1 cellular context compared by ENCODE assay signal in genomic region chr17:74842146-74842598, GRCh38.
TF ChIP-seq lines count a peak whose summit lies in the region.

No MANE protein-coding gene starts in this region.

TF ChIP-seq in HepG2, 621 proteins besides CTCF, POLR2A, EP300 and RAD21 (continued from another document):
- TF ChIP-seq UBTF (CRISPR knock-in tag; IDR thresholded peaks at IDR 0.05) (no peak; the same call in 1 of the 2 replicates), ZNF746 (CRISPR knock-in tag; IDR thresholded peaks at IDR 0.05) (no peak), ETS1 (CRISPR knock-in tag; IDR thresholded peaks at IDR 0.05) (no peak), FOXA3 (CRISPR knock-in tag; IDR thresholded peaks at IDR 0.05) (no peak), TRAFD1 (CRISPR knock-in tag; IDR thresholded peaks at IDR 0.05; ENCODE audit: borderline replicate concordance) (no peak), SOX13 (IDR thresholded peaks at IDR 0.05) (no peak), SOX13 (CRISPR knock-in tag; conservative IDR thresholded peaks at IDR 0.05 in 1 of 2, IDR thresholded peaks at IDR 0.05 in 1 of 2) (0 out of 4 replicates have a peak, but pooled peaks of 1 of the 2 experiments have one; percentile 4), ZNF274 (CRISPR knock-in tag; IDR thresholded peaks at IDR 0.05) (no peak), PAX8 (CRISPR knock-in tag; IDR thresholded peaks at IDR 0.05; ENCODE audit: borderline replicate concordance) (no peak), NFYB (CRISPR knock-in tag; IDR thresholded peaks at IDR 0.05) (no peak), ZNF337 (CRISPR knock-in tag; IDR thresholded peaks at IDR 0.05; ENCODE audit: borderline replicate concordance, low read depth) (no peak), KIAA2018 (CRISPR knock-in tag; IDR thresholded peaks at IDR 0.05; ENCODE audit: borderline replicate concordance) (no peak), TFDP2 (CRISPR knock-in tag; IDR thresholded peaks at IDR 0.05) (0 out of 2 replicates have a peak, but pooled peaks have one; percentile 3), ZNF724P (CRISPR knock-in tag; IDR thresholded peaks at IDR 0.05; ENCODE audit: borderline replicate concordance) (no peak), AKAP8 (CRISPR knock-in tag; IDR thresholded peaks at IDR 0.05) (0 out of 2 replicates have a peak, but pooled peaks have one; percentile 46), FOXC1 (CRISPR knock-in tag; IDR thresholded peaks at IDR 0.05; ENCODE audit: borderline replicate concordance) (0 out of 2 replicates have a peak, but pooled peaks have one; percentile 20), TBX2 (CRISPR knock-in tag; IDR thresholded peaks at IDR 0.05; ENCODE audit: borderline replicate concordance) (no peak), SRF (IDR thresholded peaks at IDR 0.05; ENCODE audit: low read depth, low read length) (no peak), NFATC3 (CRISPR knock-in tag; IDR thresholded peaks at IDR 0.05) (no peak), SETDB1 (CRISPR knock-in tag; IDR thresholded peaks at IDR 0.05; ENCODE audit: borderline replicate concordance) (no peak), SALL2 (CRISPR knock-in tag; IDR thresholded peaks at IDR 0.05) (no peak), NCOR1 (IDR thresholded peaks at IDR 0.05; ENCODE audit: borderline replicate concordance, low read length) (no peak), ZNF879 (CRISPR knock-in tag; IDR thresholded peaks at IDR 0.05) (no peak), KLF6 (CRISPR knock-in tag; IDR thresholded peaks at IDR 0.05) (no peak), MED8 (CRISPR knock-in tag; IDR thresholded peaks at IDR 0.05; ENCODE audit: insufficient replicate concordance) (no peak), FOXP1 (IDR thresholded peaks at IDR 0.05) (no peak), FOXP1 (CRISPR knock-in tag; IDR thresholded peaks at IDR 0.05) (no peak), CREB3 (CRISPR knock-in tag; IDR thresholded peaks at IDR 0.05) (no peak)
TF ChIP-seq in HepG2: peak in this region for 13.
